ENCODE assay signal across 30 cellular contexts in genomic region chr22:46469701-46470100, GRCh38.
"Had no signal": no experiment of that assay in that cellular context is flagged by ENCODE, and none has a peak within 500 bp of the region (broad histone marks: within the 10 kb centered on the region; RNA-seq: fewer than 3 reads in every experiment).

No MANE protein-coding gene starts in this region.

- H3K9me3 Mint-ChIP-seq: activated CD4-positive, alpha-beta memory T cell treated with anti-CD3 and anti-CD28 coated beads for 36 hours; activated naive CD8-positive, alpha-beta T cell treated with anti-CD3 and anti-CD28 coated beads, Interleukin-2, amount 10 ng/mL, durations not matched to agents 7 days and 5 days; activated T-cell treated with anti-CD3 and anti-CD28 coated beads, Interleukin-2, amount 50 U/mL, for 24 hours; effector memory CD8-positive, alpha-beta T cell; stimulated activated memory B cell treated with anti-CD40 and anti-IgM and Interleukin-4, amounts not matched to agents 10 μg/mL and 1 μg/mL and 100 μg/mL, for 72 hours had no signal

- H3K4me2 ChIP-seq: hepatocyte had no signal

- H3K36me3 ChIP-seq: ascending aorta, gastroesophageal sphincter, neutrophil, ovary, sigmoid colon, tibial artery, WERI-Rb-1 had no signal

- DNase-seq: activated CD4-positive, alpha-beta memory T cell treated with anti-CD3 and anti-CD28 coated beads for 36 hours; activated CD4-positive, alpha-beta T cell treated with anti-CD3 and anti-CD28 coated beads for 48 hours; activated CD8-positive, alpha-beta memory T cell treated with anti-CD3 and anti-CD28 coated beads, Interleukin-2, amount 50 U/mL, for 48 hours; activated gamma-delta T cell; activated naive CD4-positive, alpha-beta T cell treated with anti-CD3 and anti-CD28 coated beads, Interleukin-2, amount 10 ng/mL, durations not matched to agents 7 days and 5 days; activated naive CD8-positive, alpha-beta T cell treated with anti-CD3 and anti-CD28 coated beads, Interleukin-2, amount 10 ng/mL, durations not matched to agents 7 days and 5 days; activated T-cell treated with anti-CD3 and anti-CD28 coated beads, Interleukin-2, amount 50 U/mL, for 24 hours; cortex of kidney; effector memory CD8-positive, alpha-beta T cell; left colon; naive B cell; nephron progenitor cell; ovary; retina; sigmoid colon; small intestine; stimulated activated CD4-positive, alpha-beta T cell treated with anti-CD3 and anti-CD28 coated beads, Interleukin-4, amount 100 ng/mL, for 24 hours; stimulated activated naive CD8-positive, alpha-beta T cell treated with anti-CD3 and anti-CD28 coated beads, Interleukin-15, amount 100 ng/mL, for 72 hours; T-helper 9 cell; tibial artery; WERI-Rb-1 had no signal

- H3K9me3 ChIP-seq: gastroesophageal sphincter, neutrophil, ovary, sigmoid colon, tibial artery had no signal

- H3K27me3 Mint-ChIP-seq: activated CD4-positive, alpha-beta memory T cell treated with anti-CD3 and anti-CD28 coated beads for 36 hours; activated naive CD8-positive, alpha-beta T cell treated with anti-CD3 and anti-CD28 coated beads, Interleukin-2, amount 10 ng/mL, durations not matched to agents 7 days and 5 days; brain had no signal

- H3K4me3 Mint-ChIP-seq: activated CD4-positive, alpha-beta memory T cell treated with anti-CD3 and anti-CD28 coated beads for 36 hours; activated naive CD4-positive, alpha-beta T cell treated with anti-CD3 and anti-CD28 coated beads, Interleukin-2, amount 10 ng/mL, durations not matched to agents 7 days and 5 days; activated naive CD8-positive, alpha-beta T cell treated with anti-CD3 and anti-CD28 coated beads, Interleukin-2, amount 10 ng/mL, durations not matched to agents 7 days and 5 days; activated T-cell treated with anti-CD3 and anti-CD28 coated beads, Interleukin-2, amount 50 U/mL, for 24 hours; brain; effector memory CD8-positive, alpha-beta T cell; mesothelial cell of epicardium; naive B cell; nephron progenitor cell; stimulated activated memory B cell treated with anti-CD40 and anti-IgM and Interleukin-4, amounts not matched to agents 10 μg/mL and 1 μg/mL and 100 μg/mL, for 72 hours; stimulated activated naive CD8-positive, alpha-beta T cell treated with anti-CD3 and anti-CD28 coated beads, Interleukin-15, amount 100 ng/mL, for 72 hours had no signal

- H3K36me3 Mint-ChIP-seq: activated CD4-positive, alpha-beta memory T cell treated with anti-CD3 and anti-CD28 coated beads for 36 hours; activated naive CD4-positive, alpha-beta T cell treated with anti-CD3 and anti-CD28 coated beads, Interleukin-2, amount 10 ng/mL, durations not matched to agents 7 days and 5 days; activated naive CD8-positive, alpha-beta T cell treated with anti-CD3 and anti-CD28 coated beads, Interleukin-2, amount 10 ng/mL, durations not matched to agents 7 days and 5 days; naive B cell; stimulated activated memory B cell treated with anti-CD40 and anti-IgM and Interleukin-4, amounts not matched to agents 10 μg/mL and 1 μg/mL and 100 μg/mL, for 72 hours had no signal

- H2AFZ ChIP-seq: hepatocyte had no signal

- H3K4me3 ChIP-seq: ascending aorta, gastroesophageal sphincter, hepatocyte, ovary, sigmoid colon, tibial artery had no signal

- H3K27me3 ChIP-seq: ascending aorta, hepatocyte, neutrophil, ovary had no signal

- ATAC-seq: activated CD4-positive, CD25-positive, alpha-beta regulatory T cell treated with anti-CD3 and anti-CD28 coated beads, Interleukin-2, amount 50 U/mL, for 24 hours; effector memory CD8-positive, alpha-beta T cell; gastroesophageal sphincter; left colon; stimulated activated memory B cell treated with anti-CD40 and anti-IgM and Interleukin-4, amounts not matched to agents 10 μg/mL and 1 μg/mL and 100 μg/mL, for 72 hours; stimulated activated naive CD8-positive, alpha-beta T cell treated with anti-CD3 and anti-CD28 coated beads, Interleukin-15, amount 100 ng/mL, for 72 hours had no signal

- H3K27ac Mint-ChIP-seq: activated CD4-positive, alpha-beta memory T cell treated with anti-CD3 and anti-CD28 coated beads for 36 hours; activated naive CD4-positive, alpha-beta T cell treated with anti-CD3 and anti-CD28 coated beads, Interleukin-2, amount 10 ng/mL, durations not matched to agents 7 days and 5 days; activated naive CD8-positive, alpha-beta T cell treated with anti-CD3 and anti-CD28 coated beads, Interleukin-2, amount 10 ng/mL, durations not matched to agents 7 days and 5 days; activated T-cell treated with anti-CD3 and anti-CD28 coated beads, Interleukin-2, amount 50 U/mL, for 24 hours; effector memory CD8-positive, alpha-beta T cell; mesothelial cell of epicardium; nephron progenitor cell; progenitor cell of endocrine pancreas; stimulated activated memory B cell treated with anti-CD40 and anti-IgM and Interleukin-4, amounts not matched to agents 10 μg/mL and 1 μg/mL and 100 μg/mL, for 72 hours; stimulated activated naive CD8-positive, alpha-beta T cell treated with anti-CD3 and anti-CD28 coated beads, Interleukin-15, amount 100 ng/mL, for 72 hours had no signal

- H3K79me2 ChIP-seq: hepatocyte had no signal

- H3K4me1 Mint-ChIP-seq: activated naive CD4-positive, alpha-beta T cell treated with anti-CD3 and anti-CD28 coated beads, Interleukin-2, amount 10 ng/mL, durations not matched to agents 7 days and 5 days; activated naive CD8-positive, alpha-beta T cell treated with anti-CD3 and anti-CD28 coated beads, Interleukin-2, amount 10 ng/mL, durations not matched to agents 7 days and 5 days; stimulated activated naive CD8-positive, alpha-beta T cell treated with anti-CD3 and anti-CD28 coated beads, Interleukin-15, amount 100 ng/mL, for 72 hours had no signal

- H3K27ac ChIP-seq: ascending aorta, gastroesophageal sphincter, hepatocyte, neutrophil, ovary, sigmoid colon, tibial artery, WERI-Rb-1 had no signal

- H3K4me1 ChIP-seq: ascending aorta, gastroesophageal sphincter, sigmoid colon, tibial artery had no signal
